Comparison of ENCODE assay signal across 11 cellular contexts in genomic region chr10:3685385-3685784, GRCh38.
"Had no signal": no experiment of that assay in that cellular context is flagged by ENCODE, and none has a peak within 500 bp of the region (broad histone marks: within the 10 kb centered on the region; RNA-seq: fewer than 3 reads in every experiment).

No MANE protein-coding gene starts in this region.

- DNase-seq: GM23248, GOT3, H7, H9, HCEC 1CT, HFFc6 had no signal

- H3K27ac Mint-ChIP-seq: GM23338, H9, HFFc6 had no signal

- H3K4me1 Mint-ChIP-seq: GM23338, H9 had no signal

- H3K9ac ChIP-seq: GM23248 had no signal

- H3K4me3 Mint-ChIP-seq: GM23338, H9, HFFc6 had no signal

- H2AFZ ChIP-seq: GM23248, GM23338 had no signal

- H3K4me2 ChIP-seq: GM23338 had no signal

- FAIRE-seq: H1, H54 had no signal

- H3K9me3 Mint-ChIP-seq: GM23338, H9, HFFc6 had no signal

- H3K4me3 ChIP-seq: GM23248, GM23338, HAP-1 had no signal

- ATAC-seq: GM23338, HCT116 had no signal

- H3K4me1 ChIP-seq: HAP-1 had no signal

- H3K9me3 ChIP-seq: HAP-1 had no signal

- H3K27ac ChIP-seq: GM23248 had no signal

- H3K36me3 ChIP-seq: HAP-1 had no signal
